ENCODE assay signal across 9 cellular contexts in genomic region chr1:117821782-117822447, GRCh38.
DNase-seq lines count a peak whose midpoint lies in the region; ATAC-seq and TF ChIP-seq lines count a peak whose summit lies in the region.
"Had no signal": no experiment of that assay in that cellular context is flagged by ENCODE, and none has a peak within 500 bp of the region (broad histone marks: within the 10 kb centered on the region; RNA-seq: fewer than 3 reads in every experiment).

No MANE protein-coding gene starts in this region.

- no peak for TF ChIP-seq EP300 in esophagus muscularis mucosa (IDR thresholded peaks at IDR 0.05)

- no peaks in the 10 kb centered on the region for H3K9me2 ChIP-seq in OCI-LY7 (ENCODE audit: insufficient read depth, low read length)

- H3K27me3 ChIP-seq in esophagus muscularis mucosa (no peaks in the 10 kb centered on the region), osteoblast (ENCODE audit: insufficient read depth, low read length) (no peaks in the 10 kb centered on the region)

- TF ChIP-seq CTCF in OCI-LY7 (conservative IDR thresholded peaks at IDR 0.05; ENCODE audit: low read length) (no peak), esophagus muscularis mucosa (IDR thresholded peaks at IDR 0.05) (no peak), osteoblast (IDR thresholded peaks at IDR 0.05; ENCODE audit: extremely low read depth, low read depth, low read length) (no peak)

- DNase-seq in EL: peak; percentile 94
- DNase-seq in OCI-LY7 (ENCODE audit: low spot score): peak; percentile 67
- no peak for DNase-seq in esophagus muscularis mucosa (ENCODE audit: extremely low spot score)
- DNase-seq in osteoblast (ENCODE audit: insufficient read length, low spot score, missing footprints): no peak
- DNase-seq in posterior cingulate gyrus: no peak
- DNase-seq in activated naive CD4-positive, alpha-beta T cell treated with anti-CD3 and anti-CD28 coated beads, Interleukin-2, amount 10 ng/mL, durations not matched to agents 7 days and 5 days: no peak
- no peak for DNase-seq in activated T-cell treated with anti-CD3 and anti-CD28 coated beads, Interleukin-2, amount 50 U/mL, for 4 hours
- DNase-seq in activated gamma-delta T cell treated with Interleukin-2 at 50 U/mL for 16 hours: no peak
- DNase-seq: activated T-cell treated with anti-CD3 and anti-CD28 coated beads, Interleukin-2, amount 50 U/mL, for 72 hours had no signal

- no peaks in the 10 kb centered on the region for H3K36me3 Mint-ChIP-seq in activated naive CD4-positive, alpha-beta T cell treated with anti-CD3 and anti-CD28 coated beads, Interleukin-2, amount 10 ng/mL, durations not matched to agents 7 days and 5 days
- H3K36me3 Mint-ChIP-seq in activated T-cell treated with anti-CD3 and anti-CD28 coated beads, Interleukin-2, amount 50 U/mL, for 4 hours (ENCODE audit: insufficient read depth): no peaks in the 10 kb centered on the region

- BruUV-seq in OCI-LY7 (replicated peaks; lab: Mats Ljungman, UMichigan): no TSS peak

- no peak overlapping the region for H3K27ac Mint-ChIP-seq in activated naive CD4-positive, alpha-beta T cell treated with anti-CD3 and anti-CD28 coated beads, Interleukin-2, amount 10 ng/mL, durations not matched to agents 7 days and 5 days
- H3K27ac Mint-ChIP-seq: activated T-cell treated with anti-CD3 and anti-CD28 coated beads, Interleukin-2, amount 50 U/mL, for 72 hours had no signal

- H2AFZ ChIP-seq in OCI-LY7 (ENCODE audit: low read length) (no peak overlapping the region), osteoblast (ENCODE audit: low read length) (no peak overlapping the region)

- H3K36me3 ChIP-seq in OCI-LY7 (ENCODE audit: insufficient read depth, low read length) (no peaks in the 10 kb centered on the region), esophagus muscularis mucosa (no peaks in the 10 kb centered on the region), osteoblast (ENCODE audit: insufficient read depth, low read length) (no peaks in the 10 kb centered on the region)

- H4K20me1 ChIP-seq in OCI-LY7 (ENCODE audit: insufficient read depth, low read length) (no peaks in the 10 kb centered on the region), osteoblast (ENCODE audit: insufficient read depth, low read length) (no peaks in the 10 kb centered on the region)

- no peaks in the 10 kb centered on the region for H3K4me1 Mint-ChIP-seq in activated naive CD4-positive, alpha-beta T cell treated with anti-CD3 and anti-CD28 coated beads, Interleukin-2, amount 10 ng/mL, durations not matched to agents 7 days and 5 days
- H3K4me1 Mint-ChIP-seq in activated T-cell treated with anti-CD3 and anti-CD28 coated beads, Interleukin-2, amount 50 U/mL, for 4 hours (ENCODE audit: low read depth): no peaks in the 10 kb centered on the region

- ATAC-seq in activated T-cell treated with anti-CD3 and anti-CD28 coated beads, Interleukin-2, amount 50 U/mL, for 4 hours: no peak
- ATAC-seq: activated T-cell treated with anti-CD3 and anti-CD28 coated beads, Interleukin-2, amount 50 U/mL, for 72 hours had no signal

- peaks cover 10% of the 10 kb centered on the region for H3K9me3 Mint-ChIP-seq in activated naive CD4-positive, alpha-beta T cell treated with anti-CD3 and anti-CD28 coated beads, Interleukin-2, amount 10 ng/mL, durations not matched to agents 7 days and 5 days
- H3K9me3 Mint-ChIP-seq in activated T-cell treated with anti-CD3 and anti-CD28 coated beads, Interleukin-2, amount 50 U/mL, for 4 hours: peaks cover 5% of the 10 kb centered on the region
- H3K9me3 Mint-ChIP-seq: activated T-cell treated with anti-CD3 and anti-CD28 coated beads, Interleukin-2, amount 50 U/mL, for 72 hours had no signal

- POLR2A ChIA-PET in OCI-LY7 (lab: Charles Lee): interaction anchor here (0.5 kb wide), 1 partner anchor 20 kb away, joined by 3 read pairs; no protein-coding TSS in a partner anchor

- WGBS in esophagus muscularis mucosa: 52% methylated on average over 3 of the region's 3 CpGs

- intact Hi-C loops in OCI-LY7 (cut with micrococcal nuclease; ENCODE audit: unreplicated experiment) (no loop called here), esophagus muscularis mucosa (cut with DNase I) (no loop called here), posterior cingulate gyrus (cut with DNase I) (no loop called here)

- H3K27ac ChIP-seq in OCI-LY7 (ENCODE audit: low read depth, low read length, poor library complexity, severe bottlenecking) (no peak overlapping the region), esophagus muscularis mucosa (replicated peaks in 1 of 4) (peak overlapping the region; percentile 73 to 88 (median 84)), osteoblast (ENCODE audit: low read depth, low read length) (peak overlapping the region; percentile 73)

- H3K79me2 ChIP-seq in OCI-LY7 (ENCODE audit: insufficient read depth, low read depth, low read length) (no peaks in the 10 kb centered on the region), osteoblast (ENCODE audit: insufficient read depth, low read length) (no peaks in the 10 kb centered on the region)

- H3K4me3 ChIP-seq in OCI-LY7 (ENCODE audit: low read depth, low read length, poor library complexity, severe bottlenecking): no peak overlapping the region
- H3K4me3 ChIP-seq in esophagus muscularis mucosa: no peak overlapping the region
- H3K4me3 ChIP-seq in osteoblast (ENCODE audit: insufficient read depth, low read length): peak overlapping the region; percentile 10

- no peak for TF ChIP-seq POLR2A in esophagus muscularis mucosa (IDR thresholded peaks at IDR 0.05; ENCODE audit: low read depth)

- CTCF ChIA-PET in OCI-LY7 (lab: Charles Lee; ENCODE audit: unreplicated experiment): no interaction called here
- CTCF ChIA-PET in activated naive CD4-positive, alpha-beta T cell treated with anti-CD3 and anti-CD28 coated beads, Interleukin-2, amount 10 ng/mL, durations not matched to agents 7 days and 5 days (lab: Charles Lee): no interaction called here

- H3K4me3 Mint-ChIP-seq in activated naive CD4-positive, alpha-beta T cell treated with anti-CD3 and anti-CD28 coated beads, Interleukin-2, amount 10 ng/mL, durations not matched to agents 7 days and 5 days: no peak overlapping the region
- H3K4me3 Mint-ChIP-seq in activated T-cell treated with anti-CD3 and anti-CD28 coated beads, Interleukin-2, amount 50 U/mL, for 4 hours: no peak overlapping the region
- H3K4me3 Mint-ChIP-seq: activated T-cell treated with anti-CD3 and anti-CD28 coated beads, Interleukin-2, amount 50 U/mL, for 72 hours had no signal

- H3K27me3 Mint-ChIP-seq in activated naive CD4-positive, alpha-beta T cell treated with anti-CD3 and anti-CD28 coated beads, Interleukin-2, amount 10 ng/mL, durations not matched to agents 7 days and 5 days: peaks cover 13% of the 10 kb centered on the region
- peaks cover 6% of the 10 kb centered on the region for H3K27me3 Mint-ChIP-seq in activated T-cell treated with anti-CD3 and anti-CD28 coated beads, Interleukin-2, amount 50 U/mL, for 4 hours (ENCODE audit: low read depth)

- H3K4me1 ChIP-seq in OCI-LY7 (ENCODE audit: insufficient read depth, low read length, poor library complexity, severe bottlenecking) (no peaks in the 10 kb centered on the region), esophagus muscularis mucosa (peaks cover 33 to 67% (median 59%) of the 10 kb centered on the region in 4 donors), osteoblast (ENCODE audit: insufficient read depth, low read length) (peaks cover 34% of the 10 kb centered on the region)

- H3K9me3 ChIP-seq in OCI-LY7 (ENCODE audit: low read length) (peaks cover 10% of the 10 kb centered on the region; the same call in 1 of the 2 replicates), esophagus muscularis mucosa (no peaks in the 10 kb centered on the region), osteoblast (ENCODE audit: low read depth, low read length) (no peaks in the 10 kb centered on the region)

- H3K4me2 ChIP-seq in OCI-LY7 (ENCODE audit: low read length) (no peak overlapping the region), osteoblast (ENCODE audit: insufficient read depth, low read length) (peak overlapping the region; percentile 2)

Comparison
In these comparisons a context has a peak if more than half of its experiments do, and no peak if none do; other contexts are left out.
1. DNase-seq: peak in EL (single experiment) and OCI-LY7 (single experiment); none in esophagus muscularis mucosa (single experiment), osteoblast (single experiment), posterior cingulate gyrus (0 of 10), activated naive CD4-positive, alpha-beta T cell treated with anti-CD3 and anti-CD28 coated beads, Interleukin-2, amount 10 ng/mL, durations not matched to agents 7 days and 5 days (single experiment), activated T-cell treated with anti-CD3 and anti-CD28 coated beads, Interleukin-2, amount 50 U/mL, for 4 hours (single experiment) and activated gamma-delta T cell treated with Interleukin-2 at 50 U/mL for 16 hours (single experiment).